Comparison of ENCODE assay signal across 11 cellular contexts in genomic region chr10:110815354-110816004, GRCh38. TPM values are rescaled to one million over a fixed set of nuclear protein-coding genes. Genes with fewer than 3 reads are reported as not detected.
DNase-seq lines count a peak whose midpoint lies in the region; ATAC-seq and TF ChIP-seq lines count a peak whose summit lies in the region.
"Had no signal": no experiment of that assay in that cellular context is flagged by ENCODE, and none has a peak within 500 bp of the region (broad histone marks: within the 10 kb centered on the region; RNA-seq: fewer than 3 reads in every experiment).

No MANE protein-coding gene starts in this region.

- ATAC-seq in GM18505 (IDR thresholded peaks at IDR 0.05; ENCODE audit: unreplicated experiment): peak; percentile 44
- ATAC-seq in GM19463 (IDR thresholded peaks at IDR 0.05; ENCODE audit: unreplicated experiment): peak; percentile 78
- ATAC-seq in HG03159 (IDR thresholded peaks at IDR 0.05; ENCODE audit: unreplicated experiment): peak; percentile 60
- peak; percentile 38 to 72 (median 54) for ATAC-seq in heart left ventricle

- WGBS in heart left ventricle, 4 donors: 41 to 59% (median 46%) methylated on average over 1 of the region's 1 CpG
- 38 to 71% methylated on average over 1 of the region's 1 CpG for WGBS in testis, 2 donors

- H3K4me3 ChIP-seq in heart left ventricle (no peak overlapping the region), testis (no peak overlapping the region), Caco-2 (ENCODE audit: low read depth, low read length) (no peak overlapping the region)

- peak overlapping the region in 10 of 12 donors; percentile 16 to 89 (median 38) for H3K27ac ChIP-seq in heart left ventricle
- no peak overlapping the region for H3K27ac ChIP-seq in testis

- TF ChIP-seq POLR2A in GM18505 (IDR thresholded peaks at IDR 0.05; ENCODE audit: borderline replicate concordance, extremely low read depth, insufficient read depth, insufficient read length) (peak; percentile 43), heart left ventricle (IDR thresholded peaks at IDR 0.05) (no peak), testis (IDR thresholded peaks at IDR 0.05) (no peak)

- H3K36me3 ChIP-seq in heart left ventricle (peaks cover 0 to 53% (median 0%) of the 10 kb centered on the region in 9 donors), testis (ENCODE audit: low read depth, missing control alignments) (no peaks in the 10 kb centered on the region), Caco-2 (ENCODE audit: control insufficient read depth, insufficient read depth, low read length) (no peaks in the 10 kb centered on the region)

- H3K27ac Mint-ChIP-seq in Caco-2 (ENCODE audit: unreplicated experiment): no peak overlapping the region

- BruUV-seq in Caco-2 (replicated peaks; lab: Mats Ljungman, UMichigan): no TSS peak

- no peaks in the 10 kb centered on the region for H3K36me3 Mint-ChIP-seq in Caco-2 (ENCODE audit: insufficient read depth, unreplicated experiment)

- intact Hi-C loops in heart left ventricle (cut with DNase I) (no loop called here), testis (cut with DNase I; ENCODE audit: low total_unique reads) (no loop called here), Caco-2 (cut with micrococcal nuclease; ENCODE audit: unreplicated experiment) (loop anchor here (5.0 kb wide), 1 partner anchor 42 kb away; no protein-coding TSS in a partner anchor)

- DNase-seq in heart left ventricle (peak in 3 of 5 donors; percentile 53 to 84 (median 81)), testis (no peak), HuH-7 (ENCODE audit: low spot score) (no peak), Caco-2 (no peak), cortex of kidney (lab: John Stamatoyannopoulos, UW) (no peak)
- DNase-seq: cerebellar nuclear complex, DMS153, SK-N-SH had no signal

- peaks cover 6 to 96% (median 42%) of the 10 kb centered on the region in 12 donors for H3K4me1 ChIP-seq in heart left ventricle
- peaks cover 7% of the 10 kb centered on the region for H3K4me1 ChIP-seq in testis
- H3K4me1 ChIP-seq in Caco-2: 0 out of 2 replicates have a peak, but pooled peaks cover 3% of the 10 kb centered on the region

- no peak overlapping the region for H3K4me3 Mint-ChIP-seq in Caco-2 (ENCODE audit: unreplicated experiment)

- H3K4me1 Mint-ChIP-seq in Caco-2 (ENCODE audit: low read depth, unreplicated experiment): peaks cover 16% of the 10 kb centered on the region

- TF ChIP-seq CTCF in heart left ventricle (IDR thresholded peaks at IDR 0.05): no peak
- TF ChIP-seq CTCF in testis (IDR thresholded peaks at IDR 0.05): no peak
- no peak for TF ChIP-seq CTCF in Caco-2 (IDR thresholded peaks at IDR 0.05; ENCODE audit: insufficient read depth in 1 of 2, low read depth in 1 of 2, low read length in 1 of 2, severe bottlenecking in 1 of 2, unreplicated experiment in 1 of 2)

- POLR2A ChIA-PET in Caco-2 (lab: Charles Lee): no interaction called here

- no peaks in the 10 kb centered on the region for H3K9me3 Mint-ChIP-seq in Caco-2 (ENCODE audit: unreplicated experiment)

- H3K27me3 Mint-ChIP-seq in Caco-2 (ENCODE audit: insufficient read depth, unreplicated experiment): no peaks in the 10 kb centered on the region

- H3K9me3 ChIP-seq in heart left ventricle (no peaks in the 10 kb centered on the region), testis (no peaks in the 10 kb centered on the region), Caco-2 (no peaks in the 10 kb centered on the region)
- H3K9me3 ChIP-seq: SK-N-SH had no signal

- H3K27me3 ChIP-seq in heart left ventricle (no peaks in the 10 kb centered on the region), testis (no peaks in the 10 kb centered on the region), Caco-2 (replicated peaks; ENCODE audit: control insufficient read depth, insufficient read depth, low read length) (no peaks in the 10 kb centered on the region)

- CTCF ChIA-PET in Caco-2 (lab: Charles Lee): no interaction called here

RNA-seq across cellular contexts. Expression of gene PDCD4, which starts 56.2 kb away (rescaled TPM):
- 10 to 100 TPM; 21.7 to 73.2 (median 44.1) TPM for total RNA-seq in heart left ventricle
- 10 to 100 TPM; 18.2 to 30.1 TPM for polyA plus RNA-seq in heart left ventricle
- 10 to 100 TPM; 64.0 to 71.1 TPM for total RNA-seq in testis
- polyA plus RNA-seq in testis (ENCODE audit: insufficient read depth, low read depth, low replicate concordance): 124 TPM
- 65.5 and 66.1 TPM in 2 replicates for total RNA-seq in Caco-2 (2022)

Comparison
In these comparisons a context has a peak if more than half of its experiments do, and no peak if none do; other contexts are left out.
1. DNase-seq: peak in heart left ventricle (3 of 5); none in testis (single experiment), HuH-7 (single experiment), Caco-2 (0 of 2) and cortex of kidney (single experiment).
2. H3K27ac ChIP-seq: peak in heart left ventricle (10 of 12); none in testis (0 of 2).
3. Peak in every context shown above with its lines, with median percentiles within 50 percentile points of each other: ATAC-seq.